8 cellular contexts compared by ENCODE assay signal in genomic region chr20:47502271-47502730, GRCh38. TPM values are rescaled to one million over a fixed set of nuclear protein-coding genes. Genes with fewer than 3 reads are reported as not detected.
DNase-seq lines count a peak whose midpoint lies in the region.

No MANE protein-coding gene starts in this region.

- peak overlapping the region; percentile 95 for H3K4me3 ChIP-seq in adipocyte (ENCODE audit: low read length)
- H3K4me3 ChIP-seq in iPS-15b (ENCODE audit: low read depth, low read length): peak overlapping the region; percentile 84
- peak overlapping the region; percentile 79 to 89 (median 81) for H3K4me3 ChIP-seq in skeletal muscle tissue (ENCODE audit: low read length in 3 of 3)

- H3K9ac ChIP-seq in adipocyte (ENCODE audit: low read length): peak overlapping the region; percentile 97
- H3K9ac ChIP-seq in iPS-15b (ENCODE audit: low read depth, low read length): peak overlapping the region; percentile 81
- H3K9ac ChIP-seq in skeletal muscle tissue (ENCODE audit: low read depth in 1 of 3, low read length in 3 of 3): peak overlapping the region; percentile 89 to 92 (median 92)

- H3K9me3 ChIP-seq in adipocyte (ENCODE audit: control insufficient read depth, low read length): no peaks in the 10 kb centered on the region
- H3K9me3 ChIP-seq in iPS-15b (ENCODE audit: control insufficient read depth, insufficient read depth, low read length): no peaks in the 10 kb centered on the region
- H3K9me3 ChIP-seq in skeletal muscle tissue (ENCODE audit: control insufficient read depth in 3 of 3, low read length in 3 of 3): no peaks in the 10 kb centered on the region

- DNase-seq in EL (peak; percentile 33), LHCN-M2 (ENCODE audit: low read depth) (peak; percentile 19), adipocyte (ENCODE audit: low read depth) (peak; percentile 61), SHP77 treated with DMSO at 0.1 percent for 48 hours (lab: John Stamatoyannopoulos, UW) (no peak), NCI-H446 treated with DMSO at 0.1 percent for 48 hours (lab: John Stamatoyannopoulos, UW) (no peak), NCI-H1048 (lab: John Stamatoyannopoulos, UW) (no peak)

- H3K4me1 ChIP-seq in adipocyte (ENCODE audit: control insufficient read depth, insufficient read depth, low read length): peaks cover 22% of the 10 kb centered on the region
- H3K4me1 ChIP-seq in iPS-15b (ENCODE audit: control insufficient read depth, insufficient read depth, low read length): peaks cover 14% of the 10 kb centered on the region
- H3K4me1 ChIP-seq in skeletal muscle tissue (ENCODE audit: control insufficient read depth in 3 of 3, insufficient read depth in 3 of 3, low read length in 3 of 3): peaks cover 7 to 20% (median 18%) of the 10 kb centered on the region in 3 donors

- H3K36me3 ChIP-seq in adipocyte (ENCODE audit: control insufficient read depth, insufficient read depth, low read length, severe bottlenecking) (no peaks in the 10 kb centered on the region), iPS-15b (ENCODE audit: control insufficient read depth, insufficient read depth, low read length) (no peaks in the 10 kb centered on the region), skeletal muscle tissue (ENCODE audit: control insufficient read depth in 3 of 3, insufficient read depth in 3 of 3, low read length in 3 of 3) (no peaks in the 10 kb centered on the region)

- H3K27me3 ChIP-seq in adipocyte (replicated peaks; ENCODE audit: control insufficient read depth, insufficient read depth, low read length) (no peaks in the 10 kb centered on the region), iPS-15b (ENCODE audit: control insufficient read depth, insufficient read depth, low read length) (peaks cover 2% of the 10 kb centered on the region), skeletal muscle tissue (ENCODE audit: control insufficient read depth in 3 of 3, insufficient read depth in 3 of 3, low read length in 3 of 3) (no peaks in the 10 kb centered on the region)

- peak overlapping the region; percentile 86 for H3K27ac ChIP-seq in skeletal muscle tissue (ENCODE audit: low read depth, low read length)

RNA-seq across cellular contexts. Expression of gene NCOA3, which starts 0.6 kb away (rescaled TPM):
- total RNA-seq in LHCN-M2 (2014; rRNA removed) (16.1 and 17.5 TPM in 2 replicates), skeletal muscle tissue (25.6 TPM)
- 6.5 TPM for polyA plus RNA-seq in LHCN-M2 (2012)

Comparison
In these comparisons a context has a peak if more than half of its experiments do, and no peak if none do; other contexts are left out.
1. DNase-seq: peak in EL (single experiment), LHCN-M2 (single experiment) and adipocyte (single experiment); none in SHP77 treated with DMSO at 0.1 percent for 48 hours (single experiment), NCI-H446 treated with DMSO at 0.1 percent for 48 hours (single experiment) and NCI-H1048 (single experiment).
2. Peak in every context shown above with its lines, with median percentiles within 50 percentile points of each other: H3K4me3 ChIP-seq and H3K9ac ChIP-seq.